ENCODE assay signal across 20 cellular contexts in genomic region chr18:11658989-11659388, GRCh38. TPM values are rescaled to one million over a fixed set of nuclear protein-coding genes. Genes with fewer than 3 reads are reported as not detected.
"Had no signal": no experiment of that assay in that cellular context is flagged by ENCODE, and none has a peak within 500 bp of the region (broad histone marks: within the 10 kb centered on the region; RNA-seq: fewer than 3 reads in every experiment).

No MANE protein-coding gene starts in this region.

- H3K4me3 Mint-ChIP-seq: activated naive CD8-positive, alpha-beta T cell treated with anti-CD3 and anti-CD28 coated beads, Interleukin-2, amount 50 U/mL, for 24 hours; activated T-cell treated with anti-CD3 and anti-CD28 coated beads, Interleukin-2, amount 50 U/mL, for 72 hours; immature natural killer cell; type B pancreatic cell had no signal

- H3K4me1 ChIP-seq: colonic mucosa had no signal

- DNase-seq: activated CD4-positive, alpha-beta T cell treated with anti-CD3 and anti-CD28 coated beads, Interleukin-2, amount 50 U/mL, for 48 hours; activated naive CD4-positive, alpha-beta T cell; activated naive CD8-positive, alpha-beta T cell treated with anti-CD3 and anti-CD28 coated beads, Interleukin-2, amount 50 U/mL, for 24 hours; activated T-cell treated with anti-CD3 and anti-CD28 coated beads, Interleukin-2, amount 50 U/mL, for 72 hours; colonic mucosa; effector CD4-positive, alpha-beta T cell; erythroblast; immature natural killer cell; stimulated activated CD4-positive, alpha-beta T cell treated with anti-CD3 and anti-CD28 coated beads, Interleukin-12 subunit alpha, Interleukin-12 subunit beta, amount 100 ng/mL, for 4 hours; stimulated activated naive CD8-positive, alpha-beta T cell treated with anti-CD3 and anti-CD28 coated beads, Interleukin-15, Interleukin-2, amounts not matched to agents 100 U/mL and 50 U/mL, for 24 hours had no signal

- H3K4me3 ChIP-seq: colonic mucosa, suprapubic skin had no signal

- H3K9me3 ChIP-seq: colonic mucosa, suprapubic skin had no signal

- H3K27ac ChIP-seq: colonic mucosa, suprapubic skin had no signal

- H3K9me3 Mint-ChIP-seq: activated naive CD8-positive, alpha-beta T cell treated with anti-CD3 and anti-CD28 coated beads, Interleukin-2, amount 50 U/mL, for 24 hours; activated T-cell treated with anti-CD3 and anti-CD28 coated beads, Interleukin-2, amount 50 U/mL, for 72 hours; immature natural killer cell; type B pancreatic cell had no signal

- H3K36me3 Mint-ChIP-seq: immature natural killer cell, type B pancreatic cell had no signal

- H3K36me3 ChIP-seq: colonic mucosa, suprapubic skin had no signal

- ATAC-seq: activated CD4-positive, CD25-positive, alpha-beta regulatory T cell treated with anti-CD3 and anti-CD28 coated beads, Interleukin-2, amount 50 U/mL, for 24 hours; activated naive CD8-positive, alpha-beta T cell treated with anti-CD3 and anti-CD28 coated beads, Interleukin-2, amount 50 U/mL, for 24 hours; activated T-cell treated with anti-CD3 and anti-CD28 coated beads, Interleukin-2, amount 50 U/mL, for 72 hours; left lobe of liver; stimulated activated naive CD8-positive, alpha-beta T cell treated with anti-CD3 and anti-CD28 coated beads, Interleukin-15, Interleukin-2, amounts not matched to agents 100 U/mL and 50 U/mL, for 24 hours had no signal

- H3K27me3 ChIP-seq: colonic mucosa had no signal

- H3K27ac Mint-ChIP-seq: activated naive CD8-positive, alpha-beta T cell treated with anti-CD3 and anti-CD28 coated beads, Interleukin-2, amount 50 U/mL, for 24 hours; activated T-cell treated with anti-CD3 and anti-CD28 coated beads, Interleukin-2, amount 50 U/mL, for 72 hours; immature natural killer cell; type B pancreatic cell had no signal

RNA-seq across cellular contexts. Expression of gene SLC35G4, which starts 49.6 kb away (rescaled TPM):
- total RNA-seq: activated T-cell treated with anti-CD3 and anti-CD28 coated beads, Interleukin-2, amount 50 U/mL, for 72 hours; astrocyte; cardiac septum; colonic mucosa; left lobe of liver; osteoblast; pulmonary artery endothelial cell; suprapubic skin; T-helper 2 cell treated with Interferon-gamma antibody and Interleukin-4, amounts not matched to agents 100 ng/mL and 5 ng/mL, for 36 hours had no signal
- polyA plus RNA-seq: immature natural killer cell, neural cell had no signal
